Comparison of ENCODE assay signal across 1 cellular context in genomic region chr17:39921323-39921722, GRCh38.
TF ChIP-seq lines count a peak whose summit lies in the region.

No MANE protein-coding gene starts in this region.

TF ChIP-seq in GM12878, 131 proteins besides CTCF, POLR2A, EP300 and RAD21:
- TF ChIP-seq IKZF2 (IDR thresholded peaks at IDR 0.05) (no peak; a peak in 1 of 4 replicates), SREBF1 (IDR thresholded peaks at IDR 0.05; ENCODE audit: low read length) (no peak), MXI1 (IDR thresholded peaks at IDR 0.05; ENCODE audit: low read depth, low read length) (no peak), YY1 (IDR thresholded peaks at IDR 0.05; ENCODE audit: low read depth, low read length) (no peak), DPF2 (IDR thresholded peaks at IDR 0.05) (no peak), ATF3 (IDR thresholded peaks at IDR 0.05; ENCODE audit: borderline replicate concordance, extremely low read depth, low read depth, low read length) (no peak), NR2C2 (IDR thresholded peaks at IDR 0.05; ENCODE audit: borderline replicate concordance, control insufficient read depth, insufficient read length, low read depth) (no peak), KLF5 (IDR thresholded peaks at IDR 0.05; ENCODE audit: partially characterized antibody) (no peak), MYB (IDR thresholded peaks at IDR 0.05; ENCODE audit: borderline replicate concordance, low read depth, low read length) (no peak), HCFC1 (IDR thresholded peaks at IDR 0.05; ENCODE audit: low read length) (no peak), GATAD2B (conservative IDR thresholded peaks at IDR 0.05; ENCODE audit: low read depth) (no peak), CHD1 (IDR thresholded peaks at IDR 0.05; ENCODE audit: low read depth, low read length) (no peak), HDGF (IDR thresholded peaks at IDR 0.05) (peak; percentile 70)
- TF ChIP-seq, protein P1, sequence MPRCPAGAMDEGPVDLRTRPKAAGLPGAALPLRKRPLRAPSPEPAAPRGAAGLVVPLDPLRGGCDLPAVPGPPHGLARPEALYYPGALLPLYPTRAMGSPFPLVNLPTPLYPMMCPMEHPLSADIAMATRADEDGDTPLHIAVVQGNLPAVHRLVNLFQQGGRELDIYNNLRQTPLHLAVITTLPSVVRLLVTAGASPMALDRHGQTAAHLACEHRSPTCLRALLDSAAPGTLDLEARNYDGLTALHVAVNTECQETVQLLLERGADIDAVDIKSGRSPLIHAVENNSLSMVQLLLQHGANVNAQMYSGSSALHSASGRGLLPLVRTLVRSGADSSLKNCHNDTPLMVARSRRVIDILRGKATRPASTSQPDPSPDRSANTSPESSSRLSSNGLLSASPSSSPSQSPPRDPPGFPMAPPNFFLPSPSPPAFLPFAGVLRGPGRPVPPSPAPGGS (IDR thresholded peaks at IDR 0.05; ENCODE audit: borderline replicate concordance, insufficient read depth, low read depth, low read length, poor library complexity, severe bottlenecking) = no peak
- TF ChIP-seq, protein P2, sequence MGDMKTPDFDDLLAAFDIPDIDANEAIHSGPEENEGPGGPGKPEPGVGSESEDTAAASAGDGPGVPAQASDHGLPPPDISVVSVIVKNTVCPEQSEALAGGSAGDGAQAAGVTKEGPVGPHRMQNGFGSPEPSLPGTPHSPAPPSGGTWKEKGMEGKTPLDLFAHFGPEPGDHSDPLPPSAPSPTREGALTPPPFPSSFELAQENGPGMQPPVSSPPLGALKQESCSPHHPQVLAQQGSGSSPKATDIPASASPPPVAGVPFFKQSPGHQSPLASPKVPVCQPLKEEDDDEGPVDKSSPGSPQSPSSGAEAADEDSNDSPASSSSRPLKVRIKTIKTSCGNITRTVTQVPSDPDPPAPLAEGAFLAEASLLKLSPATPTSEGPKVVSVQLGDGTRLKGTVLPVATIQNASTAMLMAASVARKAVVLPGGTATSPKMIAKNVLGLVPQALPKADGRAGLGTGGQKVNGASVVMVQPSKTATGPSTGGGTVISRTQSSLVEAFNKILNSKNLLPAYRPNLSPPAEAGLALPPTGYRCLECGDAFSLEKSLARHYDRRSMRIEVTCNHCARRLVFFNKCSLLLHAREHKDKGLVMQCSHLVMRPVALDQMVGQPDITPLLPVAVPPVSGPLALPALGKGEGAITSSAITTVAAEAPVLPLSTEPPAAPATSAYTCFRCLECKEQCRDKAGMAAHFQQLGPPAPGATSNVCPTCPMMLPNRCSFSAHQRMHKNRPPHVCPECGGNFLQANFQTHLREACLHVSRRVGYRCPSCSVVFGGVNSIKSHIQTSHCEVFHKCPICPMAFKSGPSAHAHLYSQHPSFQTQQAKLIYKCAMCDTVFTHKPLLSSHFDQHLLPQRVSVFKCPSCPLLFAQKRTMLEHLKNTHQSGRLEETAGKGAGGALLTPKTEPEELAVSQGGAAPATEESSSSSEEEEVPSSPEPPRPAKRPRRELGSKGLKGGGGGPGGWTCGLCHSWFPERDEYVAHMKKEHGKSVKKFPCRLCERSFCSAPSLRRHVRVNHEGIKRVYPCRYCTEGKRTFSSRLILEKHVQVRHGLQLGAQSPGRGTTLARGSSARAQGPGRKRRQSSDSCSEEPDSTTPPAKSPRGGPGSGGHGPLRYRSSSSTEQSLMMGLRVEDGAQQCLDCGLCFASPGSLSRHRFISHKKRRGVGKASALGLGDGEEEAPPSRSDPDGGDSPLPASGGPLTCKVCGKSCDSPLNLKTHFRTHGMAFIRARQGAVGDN (IDR thresholded peaks at IDR 0.05) = peak; percentile 61
